ENCODE assay signal across 17 cellular contexts in genomic region chr20:40979247-40979646, GRCh38. TPM values are rescaled to one million over a fixed set of nuclear protein-coding genes. Genes with fewer than 3 reads are reported as not detected.
A peak's percentile ranks its signal among the peaks of the same experiment; 100 is the strongest.
DNase-seq lines count a peak whose midpoint lies in the region; ATAC-seq, FAIRE-seq and TF ChIP-seq lines count a peak whose summit lies in the region.
"Had no signal": no experiment of that assay in that cellular context is flagged by ENCODE, and none has a peak within 500 bp of the region (broad histone marks: within the 10 kb centered on the region; RNA-seq: fewer than 3 reads in every experiment).

No MANE protein-coding gene starts in this region.

- WGBS in HepG2 (ENCODE audit: low lambda C conversion rate): 52% methylated on average over 2 of the region's 2 CpGs
- 100% methylated on average over 1 of the region's 2 CpGs for WGBS in right lobe of liver (ENCODE audit: insufficient coverage, low coverage, low lambda C conversion rate, missing lambda C conversion rate)
- 86 to 91% methylated on average over 2 of the region's 2 CpGs for WGBS in sigmoid colon, 2 donors
- 100% methylated on average over 1 of the region's 2 CpGs; no CpG with 5 or more reads in 1 of the 2 donors for WGBS in gastroesophageal sphincter (ENCODE audit: low coverage in 1 of 2), 2 donors

- H3K79me2 ChIP-seq in HepG2 (ENCODE audit: insufficient read depth, low read length): no peaks in the 10 kb centered on the region

- no peaks in the 10 kb centered on the region for H3K4me1 Mint-ChIP-seq in activated T-helper 2 cell treated with anti-CD3 and anti-CD28 coated beads, Interferon-gamma antibody, Interleukin-2, Interleukin-4, amounts not matched to agents 10 μg/mL and 5 μg/mL and 100 μg/mL, durations not matched to agents 14 hours and 24 hours and 36 hours (ENCODE audit: low read depth)
- H3K4me1 Mint-ChIP-seq: CD4-positive, alpha-beta memory T cell had no signal

- intact Hi-C loops in HepG2 (cut with micrococcal nuclease; ENCODE audit: unreplicated experiment) (no loop called here), right lobe of liver (cut with DNase I) (no loop called here), sigmoid colon (cut with DNase I) (no loop called here)
- intact Hi-C loops in activated T-helper 2 cell treated with anti-CD3 and anti-CD28 coated beads, Interferon-gamma antibody, Interleukin-2, Interleukin-4, amounts not matched to agents 10 μg/mL and 5 μg/mL and 100 μg/mL, durations not matched to agents 14 hours and 24 hours and 36 hours (cut with micrococcal nuclease): no loop called here

- TF ChIP-seq EP300 in HepG2 (IDR thresholded peaks at IDR 0.05; ENCODE audit: low read depth in 2 of 2, low read length in 2 of 2) (no peak), HepG2 (CRISPR knock-in tag; IDR thresholded peaks at IDR 0.05; ENCODE audit: borderline replicate concordance) (no peak), sigmoid colon (IDR thresholded peaks at IDR 0.05) (no peak), gastroesophageal sphincter (IDR thresholded peaks at IDR 0.05) (no peak)

- no peak overlapping the region for H3K9ac ChIP-seq in HepG2 (ENCODE audit: insufficient read depth, low read depth, low read length)

- H3K27me3 ChIP-seq in HepG2 (ENCODE audit: control insufficient read depth in 1 of 2, insufficient read depth in 2 of 2, low read length in 2 of 2): no peaks in the 10 kb centered on the region
- H3K27me3 ChIP-seq in right lobe of liver: no peaks in the 10 kb centered on the region
- H3K27me3 ChIP-seq in foreskin keratinocyte: no peaks in the 10 kb centered on the region
- H3K27me3 ChIP-seq in sigmoid colon: no peaks in the 10 kb centered on the region
- H3K27me3 ChIP-seq in gastroesophageal sphincter: no peaks in the 10 kb centered on the region

- CTCF ChIA-PET in HepG2 (lab: Yijun Ruan, JAX; ENCODE audit: low intra/inter-chr PET ratio, low total read pairs): no interaction called here

- no peaks in the 10 kb centered on the region for H4K20me1 ChIP-seq in HepG2 (ENCODE audit: insufficient read depth, low read length)

- TF ChIP-seq RAD21 in HepG2 (CRISPR knock-in tag; IDR thresholded peaks at IDR 0.05): no peak

- H3K4me2 ChIP-seq in HepG2 (ENCODE audit: low read depth, low read length): no peak overlapping the region
- H3K4me2 ChIP-seq: A549 had no signal

- H3K27ac Mint-ChIP-seq in activated T-helper 2 cell treated with anti-CD3 and anti-CD28 coated beads, Interferon-gamma antibody, Interleukin-2, Interleukin-4, amounts not matched to agents 10 μg/mL and 5 μg/mL and 100 μg/mL, durations not matched to agents 14 hours and 24 hours and 36 hours: peak overlapping the region; percentile 36
- H3K27ac Mint-ChIP-seq: CD4-positive, alpha-beta memory T cell had no signal

- TF ChIP-seq POLR2A in HepG2 (IDR thresholded peaks at IDR 0.05; ENCODE audit: insufficient read depth in 1 of 2, low read depth in 2 of 2, low read length in 2 of 2): no peak
- TF ChIP-seq POLR2A in right lobe of liver (IDR thresholded peaks at IDR 0.05): no peak
- TF ChIP-seq POLR2A in sigmoid colon (IDR thresholded peaks at IDR 0.05): no peak
- TF ChIP-seq POLR2A in gastroesophageal sphincter (IDR thresholded peaks at IDR 0.05): no peak

- peaks cover 14% of the 10 kb centered on the region for H3K36me3 Mint-ChIP-seq in activated T-helper 2 cell treated with anti-CD3 and anti-CD28 coated beads, Interferon-gamma antibody, Interleukin-2, Interleukin-4, amounts not matched to agents 10 μg/mL and 5 μg/mL and 100 μg/mL, durations not matched to agents 14 hours and 24 hours and 36 hours (ENCODE audit: low read depth)

- TF ChIP-seq CTCF in HepG2 (CRISPR knock-in tag; IDR thresholded peaks at IDR 0.05) (no peak), right lobe of liver (IDR thresholded peaks at IDR 0.05) (no peak), foreskin keratinocyte (conservative IDR thresholded peaks at IDR 0.05) (no peak), sigmoid colon (IDR thresholded peaks at IDR 0.05) (no peak), gastroesophageal sphincter (IDR thresholded peaks at IDR 0.05) (no peak)

- DNase-seq in HepG2 (ENCODE audit: low spot score) (no peak), right lobe of liver (no peak), foreskin keratinocyte (no peak), sigmoid colon (peak; percentile 54)
- no peak for DNase-seq in activated T-helper 2 cell treated with anti-CD3 and anti-CD28 coated beads, Interferon-gamma antibody, Interleukin-2, Interleukin-4, amounts not matched to agents 10 μg/mL and 5 μg/mL and 100 μg/mL, durations not matched to agents 14 hours and 24 hours and 36 hours (ENCODE audit: low spot score)
- DNase-seq: BE2C; CD4-positive, alpha-beta memory T cell; DMS79 had no signal

- ATAC-seq in HepG2: peak; percentile 31; the same call in 2 of the 3 replicates
- no peak for ATAC-seq in right lobe of liver
- ATAC-seq in foreskin keratinocyte: peak; percentile 20
- no peak for ATAC-seq in gastroesophageal sphincter
- no peak for ATAC-seq in HG02852 (IDR thresholded peaks at IDR 0.05; ENCODE audit: unreplicated experiment)
- no peak for ATAC-seq in HG03108 (IDR thresholded peaks at IDR 0.05; ENCODE audit: unreplicated experiment)
- ATAC-seq: A549, HCT116 had no signal

- H3K9me3 ChIP-seq in HepG2 (ENCODE audit: low read length): peaks cover 7% of the 10 kb centered on the region; the same call in 1 of the 2 replicates
- peaks cover 0 to 7% (median 0%) of the 10 kb centered on the region in 4 donors for H3K9me3 ChIP-seq in right lobe of liver
- H3K9me3 ChIP-seq in sigmoid colon: peaks cover 0 to 5% (median 2%) of the 10 kb centered on the region in 4 donors
- peaks cover 0 to 23% (median 0%) of the 10 kb centered on the region in 3 donors for H3K9me3 ChIP-seq in gastroesophageal sphincter
- H3K9me3 ChIP-seq: BE2C had no signal

- BruUV-seq in HepG2 (replicated peaks; lab: Mats Ljungman, UMichigan): no TSS peak

- no peak overlapping the region for H2AFZ ChIP-seq in HepG2 (ENCODE audit: low read length)

- peaks cover 37% of the 10 kb centered on the region for H3K27me3 Mint-ChIP-seq in activated T-helper 2 cell treated with anti-CD3 and anti-CD28 coated beads, Interferon-gamma antibody, Interleukin-2, Interleukin-4, amounts not matched to agents 10 μg/mL and 5 μg/mL and 100 μg/mL, durations not matched to agents 14 hours and 24 hours and 36 hours (ENCODE audit: low read depth)

- in situ Hi-C loops in HepG2 (cut with HindIII; ENCODE audit: extremely low pct_ligation_motif_present, low pct_unique_long_range_greater_than_20kb): no loop called here

- H3K4me3 Mint-ChIP-seq in activated T-helper 2 cell treated with anti-CD3 and anti-CD28 coated beads, Interferon-gamma antibody, Interleukin-2, Interleukin-4, amounts not matched to agents 10 μg/mL and 5 μg/mL and 100 μg/mL, durations not matched to agents 14 hours and 24 hours and 36 hours (ENCODE audit: low read depth): no peak overlapping the region
- H3K4me3 Mint-ChIP-seq: CD4-positive, alpha-beta memory T cell had no signal

- H3K27ac ChIP-seq in HepG2 (ENCODE audit: extremely low read length, insufficient read depth, low read length): no peak overlapping the region
- no peak overlapping the region for H3K27ac ChIP-seq in right lobe of liver
- H3K27ac ChIP-seq in foreskin keratinocyte: no peak overlapping the region
- H3K27ac ChIP-seq in sigmoid colon: no peak overlapping the region
- no peak overlapping the region for H3K27ac ChIP-seq in gastroesophageal sphincter
- H3K27ac ChIP-seq: A549, C4-2B had no signal

- H3K4me1 ChIP-seq in HepG2 (ENCODE audit: insufficient read depth, low read length) (no peaks in the 10 kb centered on the region), right lobe of liver (no peaks in the 10 kb centered on the region), foreskin keratinocyte (peaks cover 9% of the 10 kb centered on the region), sigmoid colon (no peaks in the 10 kb centered on the region), gastroesophageal sphincter (no peaks in the 10 kb centered on the region)
- H3K4me1 ChIP-seq: A549, BE2C had no signal

- H3K4me3 ChIP-seq in HepG2 (replicated peaks in 1 of 3; ENCODE audit: insufficient read depth in 1 of 3, low read depth in 2 of 3, low read length in 3 of 3) (no peak overlapping the region), right lobe of liver (no peak overlapping the region), sigmoid colon (no peak overlapping the region), gastroesophageal sphincter (no peak overlapping the region)
- H3K4me3 ChIP-seq: A549, GM12878 had no signal

- FAIRE-seq in HepG2 (lab: Jason Lieb, UNC): no peak
- FAIRE-seq: A549, GM12878, GM18507, H54 had no signal

- H3K36me3 ChIP-seq in HepG2 (replicated peaks in 1 of 2; ENCODE audit: control insufficient read depth in 1 of 2, insufficient read depth in 2 of 2, low read length in 2 of 2) (no peaks in the 10 kb centered on the region), right lobe of liver (no peaks in the 10 kb centered on the region), sigmoid colon (no peaks in the 10 kb centered on the region), gastroesophageal sphincter (no peaks in the 10 kb centered on the region)
- H3K36me3 ChIP-seq: BE2C had no signal

- H3K9me3 Mint-ChIP-seq in activated T-helper 2 cell treated with anti-CD3 and anti-CD28 coated beads, Interferon-gamma antibody, Interleukin-2, Interleukin-4, amounts not matched to agents 10 μg/mL and 5 μg/mL and 100 μg/mL, durations not matched to agents 14 hours and 24 hours and 36 hours: peaks cover 26% of the 10 kb centered on the region

- POLR2A ChIA-PET in HepG2 (lab: Yijun Ruan, JAX): no interaction called here

RNA-seq across cellular contexts. Expression of gene TOP1, which starts 49.4 kb away (rescaled TPM):
- total RNA-seq in HepG2 (2016; rRNA removed; fragmentation: Illumina TruSeq; extraction: Trizol): 19.4 and 75.3 TPM in 2 replicates
- 17.3 and 19.8 TPM in 2 replicates for total RNA-seq in HepG2 (2016; cell fraction: cytosol; rRNA removed; fragmentation: Illumina TruSeq; extraction: Trizol; ENCODE audit: low read depth)
- 17.0 and 75.6 TPM in 2 replicates for total RNA-seq in HepG2 (2016; cell fraction: insoluble cytoplasmic fraction; rRNA removed; fragmentation: Illumina TruSeq; extraction: Trizol)
- total RNA-seq in HepG2 (2016; cell fraction: membrane; rRNA removed; fragmentation: Illumina TruSeq; extraction: Trizol): 20.3 and 21.0 TPM in 2 replicates
- 45.7 and 48.4 TPM in 2 replicates for total RNA-seq in HepG2 (2016; cell fraction: nucleus; rRNA removed; fragmentation: Illumina TruSeq; extraction: Trizol)
- 9.9 and 10.2 TPM in 2 replicates for polyA plus RNA-seq in HepG2 (2011; rRNA removed)
- polyA plus RNA-seq in HepG2 (2011; cell fraction: cytosol; rRNA removed): 5.5 and 9.3 TPM in 2 replicates
- 10.9 and 11.3 TPM in 2 replicates for polyA plus RNA-seq in HepG2 (2011; cell fraction: nucleus; rRNA removed)
- 51.4 and 67.5 TPM in 2 replicates for polyA plus RNA-seq in HepG2 (2012)
- 2.6 and 3.5 TPM in 2 replicates for polyA plus RNA-seq in HepG2 (2016; cell fraction: cytosol; fragmentation: Illumina TruSeq; extraction: Trizol; ENCODE audit: low read depth)
- 131 and 136 TPM in 2 replicates for polyA plus RNA-seq in HepG2 (2016; cell fraction: insoluble cytoplasmic fraction; fragmentation: Illumina TruSeq; extraction: Trizol; ENCODE audit: low read depth)
- polyA plus RNA-seq in HepG2 (2016; cell fraction: membrane; fragmentation: Illumina TruSeq; extraction: Trizol; ENCODE audit: low read depth): 9.6 and 10.8 TPM in 2 replicates
- 89.8 and 94.4 TPM in 2 replicates for polyA plus RNA-seq in HepG2 (2016; cell fraction: nucleus; fragmentation: Illumina TruSeq; extraction: Trizol; ENCODE audit: insufficient read depth, low read depth)
- polyA minus RNA-seq in HepG2 (2011; rRNA and poly(A)+ RNA removed; ENCODE audit: low replicate concordance): 7.0 and 9.4 TPM in 2 replicates
- 25.1 and 28.4 TPM in 2 replicates for polyA minus RNA-seq in HepG2 (2011; cell fraction: cytosol; rRNA and poly(A)+ RNA removed)
- 21.5 and 22.1 TPM in 2 replicates for polyA minus RNA-seq in HepG2 (2011; cell fraction: nucleus; rRNA and poly(A)+ RNA removed)
- total RNA-seq in right lobe of liver: 10 to 100 TPM; 17.3 to 29.7 (median 25.5) TPM
- total RNA-seq in activated T-helper 2 cell treated with anti-CD3 and anti-CD28 coated beads, Interferon-gamma antibody, Interleukin-2, Interleukin-4, amounts not matched to agents 10 μg/mL and 5 μg/mL and 100 μg/mL, durations not matched to agents 14 hours and 24 hours and 36 hours: 116 and 118 TPM in 2 replicates
- 70.0 and 75.8 TPM in 2 replicates for total RNA-seq in foreskin keratinocyte
- 26.4 and 32.2 TPM in 2 replicates for polyA plus RNA-seq in foreskin keratinocyte
- total RNA-seq in sigmoid colon: 10 to 100 TPM; 22.0 to 33.2 (median 22.4) TPM
- polyA plus RNA-seq in sigmoid colon: 10 to 100 TPM; 26.4 to 45.0 (median 43.2) TPM
- total RNA-seq in gastroesophageal sphincter: 10 to 100 TPM; 22.0 to 31.6 (median 28.8) TPM

Comparison
In these comparisons a context has a peak if more than half of its experiments do, and no peak if none do; other contexts are left out.
1. ATAC-seq: peak in HepG2 (single experiment) and foreskin keratinocyte (single experiment); none in right lobe of liver (0 of 4), gastroesophageal sphincter (single experiment), HG02852 (single experiment) and HG03108 (single experiment).